21 cellular contexts compared by ENCODE assay signal in genomic region chr11:94629741-94630140, GRCh38.
"Had no signal": no experiment of that assay in that cellular context is flagged by ENCODE, and none has a peak within 500 bp of the region (broad histone marks: within the 10 kb centered on the region; RNA-seq: fewer than 3 reads in every experiment).

No MANE protein-coding gene starts in this region.

- H3K27me3 ChIP-seq: heart left ventricle, sigmoid colon, testis, vagina had no signal

- H3K36me3 ChIP-seq: heart left ventricle, sigmoid colon, vagina had no signal

- H3K27ac ChIP-seq: heart left ventricle, sigmoid colon, testis, vagina, VCaP had no signal

- DNase-seq: activated CD4-positive, alpha-beta T cell treated with anti-CD3 and anti-CD28 coated beads, Interleukin-2, amount 10 ng/mL, durations not matched to agents 7 days and 5 days; activated CD8-positive, alpha-beta memory T cell treated with anti-CD3 and anti-CD28 coated beads, Interleukin-2, amount 10 ng/mL, durations not matched to agents 7 days and 5 days; activated CD8-positive, alpha-beta T cell treated with anti-CD3 and anti-CD28 coated beads for 36 hours; activated gamma-delta T cell treated with Interleukin-2 at 50 U/mL for 16 hours; activated T-cell treated with anti-CD3 and anti-CD28 coated beads for 4 hours; aorta; effector memory CD4-positive, alpha-beta T cell; heart left ventricle; left ventricle myocardium superior; occipital lobe; posterior cingulate gyrus; sigmoid colon; stimulated activated CD4-positive, alpha-beta T cell treated with anti-CD3 and anti-CD28 coated beads, Interleukin-4, amount 100 ng/mL, for 1 hour; stimulated activated naive CD4-positive, alpha-beta T cell; testis; trophoblast cell had no signal

- H3K4me3 ChIP-seq: heart left ventricle, sigmoid colon, smooth muscle cell, testis, vagina had no signal

- ATAC-seq: activated CD4-positive, CD25-positive, alpha-beta regulatory T cell treated with anti-CD3 and anti-CD28 coated beads, Interleukin-2, amount 50 U/mL, for 24 hours; activated CD8-positive, alpha-beta memory T cell treated with anti-CD3 and anti-CD28 coated beads, Interleukin-2, amount 10 ng/mL, durations not matched to agents 7 days and 5 days; activated CD8-positive, alpha-beta T cell treated with anti-CD3 and anti-CD28 coated beads for 36 hours; esophagus mucosa; heart left ventricle; left ventricle myocardium superior had no signal

- H3K4me1 ChIP-seq: heart left ventricle, sigmoid colon, testis, vagina had no signal

- H3K4me2 ChIP-seq: smooth muscle cell had no signal
